ENCODE assay signal across 8 cellular contexts in the genomic region with DNA sequence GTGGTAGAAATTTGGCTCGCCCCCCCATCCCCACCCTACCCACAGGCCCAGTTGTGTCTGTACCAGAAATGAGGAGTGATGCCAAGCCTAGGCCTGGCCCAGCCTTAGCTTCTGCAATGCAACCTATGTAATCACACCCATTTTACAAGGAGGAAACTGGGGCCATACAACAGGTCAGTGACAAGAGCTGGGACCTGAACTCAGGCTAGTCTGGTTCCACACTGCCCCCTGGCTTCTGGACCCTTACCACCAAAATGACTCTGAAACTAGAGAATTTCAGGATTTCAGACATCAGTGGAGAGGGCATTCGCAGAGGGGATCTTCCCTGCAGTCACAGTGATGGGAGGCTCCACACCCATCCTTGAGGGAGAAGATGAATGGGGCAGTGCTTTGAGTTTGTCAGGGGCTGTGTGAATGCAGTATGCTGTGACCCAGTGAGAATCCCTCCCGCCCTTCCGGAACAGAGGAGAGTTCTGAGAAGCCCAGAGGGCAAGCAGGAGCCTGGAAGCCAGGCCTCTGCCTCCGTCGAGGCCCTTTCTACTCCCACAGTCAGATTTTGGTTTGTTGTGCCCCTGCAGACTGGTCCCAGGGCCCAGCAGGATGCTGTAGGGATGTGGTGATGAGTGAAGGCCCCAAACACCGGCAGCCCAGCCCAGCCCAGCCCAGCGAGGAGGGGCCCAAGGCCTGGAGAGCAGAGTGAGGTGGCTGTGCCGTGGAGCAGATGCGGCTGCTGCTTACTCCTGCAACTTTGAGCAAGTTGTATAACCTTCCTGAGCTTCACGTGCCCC. TPM values are rescaled to one million over a fixed set of nuclear protein-coding genes. Genes with fewer than 3 reads are reported as not detected.
DNase-seq lines count a peak whose midpoint lies in the region; ATAC-seq, FAIRE-seq and TF ChIP-seq lines count a peak whose summit lies in the region.

No MANE protein-coding gene starts in this region.

- no peak for FAIRE-seq in small intestine (lab: Jason Lieb, UNC)

- H3K27ac Mint-ChIP-seq in T-helper 1 cell treated with Interleukin-12 subunit alpha and Interleukin-12 subunit beta and Interleukin-4 antibody, amounts not matched to agents 30 μg/mL and 1 μg/mL, for 36 hours, result peak overlapping the region; percentile 84

- H3K27ac ChIP-seq in heart right ventricle (peak overlapping the region in 8 of 10 donors; percentile 16 to 84 (median 50)), spleen (peak overlapping the region in 7 of 8 donors; percentile 23 to 89 (median 74)), small intestine (ENCODE audit: low read depth in 1 of 2, low read length in 1 of 2) (peak overlapping the region in 1 of 2 donors; percentile 33)

- ATAC-seq in heart right ventricle, result peak; percentile 3 to 30 (median 22)
- no peak for ATAC-seq in GM18520 (IDR thresholded peaks at IDR 0.05; ENCODE audit: unreplicated experiment)

- peaks cover 0 to 40% (median 16%) of the 10 kb centered on the region in 9 donors for H3K36me3 ChIP-seq in heart right ventricle
- H3K36me3 ChIP-seq in spleen, result peaks cover 0 to 37% (median 18%) of the 10 kb centered on the region in 6 donors
- H3K36me3 ChIP-seq in small intestine (ENCODE audit: control insufficient read depth in 2 of 2, insufficient read depth in 2 of 2, low read length in 2 of 2), result peaks cover 0 to 6% of the 10 kb centered on the region in 2 donors

- H3K27me3 Mint-ChIP-seq in T-helper 1 cell treated with Interleukin-12 subunit alpha and Interleukin-12 subunit beta and Interleukin-4 antibody, amounts not matched to agents 30 μg/mL and 1 μg/mL, for 36 hours (ENCODE audit: low read depth), result no peaks in the 10 kb centered on the region

- H3K4me3 Mint-ChIP-seq in T-helper 1 cell treated with Interleukin-12 subunit alpha and Interleukin-12 subunit beta and Interleukin-4 antibody, amounts not matched to agents 30 μg/mL and 1 μg/mL, for 36 hours, result no peak overlapping the region

- intact Hi-C loops in heart right ventricle (cut with DNase I), result no loop called here
- intact Hi-C loops in spleen (cut with DNase I; ENCODE audit: low total_unique reads), result no loop called here

- peak in 7 of 9 donors; percentile 11 to 52 (median 42) for TF ChIP-seq CTCF in heart right ventricle (IDR thresholded peaks at IDR 0.05)
- TF ChIP-seq CTCF in spleen (IDR thresholded peaks at IDR 0.05 in 8 of 11, conservative IDR thresholded peaks at IDR 0.05 in 3 of 11), result peak in 8 of 11 experiments; percentile 15 to 42 (median 30)

- H3K9me3 ChIP-seq in heart right ventricle (no peaks in the 10 kb centered on the region), spleen (no peaks in the 10 kb centered on the region), small intestine (ENCODE audit: control insufficient read depth, low read depth) (no peaks in the 10 kb centered on the region)

- H3K4me1 ChIP-seq in heart right ventricle (peaks cover 21 to 100% (median 67%) of the 10 kb centered on the region in 9 donors), spleen (peaks cover 22 to 57% (median 40%) of the 10 kb centered on the region in 6 donors), small intestine (ENCODE audit: control insufficient read depth in 2 of 2, insufficient read depth in 1 of 2, low read depth in 1 of 2, low read length in 1 of 2) (peaks cover 4 to 6% of the 10 kb centered on the region in 2 donors)

- no peaks in the 10 kb centered on the region for H3K27me3 ChIP-seq in heart right ventricle
- H3K27me3 ChIP-seq in spleen (replicated peaks in 1 of 7), result no peaks in the 10 kb centered on the region
- no peaks in the 10 kb centered on the region for H3K27me3 ChIP-seq in small intestine (ENCODE audit: control insufficient read depth in 2 of 2, insufficient read depth in 2 of 2, low read length in 2 of 2)

- no peak overlapping the region for H3K4me3 ChIP-seq in heart right ventricle
- H3K4me3 ChIP-seq in spleen, result no peak overlapping the region
- no peak overlapping the region for H3K4me3 ChIP-seq in small intestine (ENCODE audit: low read depth in 1 of 2, low read length in 2 of 2)

- no peak for TF ChIP-seq POLR2A in spleen (IDR thresholded peaks at IDR 0.05)

- peaks cover 5% of the 10 kb centered on the region for H3K36me3 Mint-ChIP-seq in T-helper 1 cell treated with Interleukin-12 subunit alpha and Interleukin-12 subunit beta and Interleukin-4 antibody, amounts not matched to agents 30 μg/mL and 1 μg/mL, for 36 hours (ENCODE audit: low read depth)

- DNase-seq in SHP77 (lab: John Stamatoyannopoulos, UW) (peak; percentile 14 to 32), SHP77 treated with DMSO at 0.1 percent for 48 hours (lab: John Stamatoyannopoulos, UW) (no peak), heart right ventricle (no peak), spleen (no peak), anterior cingulate cortex (lab: John Stamatoyannopoulos, UW) (no peak), small intestine (no peak)

- WGBS in heart right ventricle, 2 donors, result 63 to 64% methylated on average over 11 of the region's 11 CpGs
- WGBS in spleen, 5 donors, result 80 to 90% (median 86%) methylated on average over 9 to 11 of the region's 11 CpGs
- WGBS in small intestine, 3 donors, result 73 to 90% (median 81%) methylated on average over 11 of the region's 11 CpGs

- H3K4me1 Mint-ChIP-seq in T-helper 1 cell treated with Interleukin-12 subunit alpha and Interleukin-12 subunit beta and Interleukin-4 antibody, amounts not matched to agents 30 μg/mL and 1 μg/mL, for 36 hours (ENCODE audit: low read depth), result peaks cover 31% of the 10 kb centered on the region

- H3K9me3 Mint-ChIP-seq in T-helper 1 cell treated with Interleukin-12 subunit alpha and Interleukin-12 subunit beta and Interleukin-4 antibody, amounts not matched to agents 30 μg/mL and 1 μg/mL, for 36 hours, result no peaks in the 10 kb centered on the region

RNA-seq across cellular contexts. Expression of gene MYL9, which starts 48.1 kb away (rescaled TPM):
- total RNA-seq in heart right ventricle (1,000 to 10,000 TPM; 1,611 to 2,234 (median 1,868) TPM), spleen (100 to 1,000 TPM in 3 of 7 donors, 10 to 100 TPM in 4; 30.4 to 369 (median 86.3) TPM)
- polyA plus RNA-seq in heart right ventricle (1,000 to 10,000 TPM in 1 of 2 donors, 100 to 1,000 TPM in 1; 755 to 2,519 TPM), spleen (100 to 1,000 TPM in 1 of 3 donors, 10 to 100 TPM in 2; 56.3 to 154 (median 80.1) TPM), small intestine (10 to 100 TPM in 2 of 3 donors, 1 to 10 TPM in 1; 7.4 to 91.2 (median 34.6) TPM)

Comparison
In these comparisons a context has a peak if more than half of its experiments do, and no peak if none do; other contexts are left out.
1. DNase-seq: peak in SHP77 (2 of 2); none in SHP77 treated with DMSO at 0.1 percent for 48 hours (single experiment), heart right ventricle (0 of 2), spleen (single experiment), anterior cingulate cortex (0 of 58) and small intestine (single experiment).
2. RNA of gene MYL9, which starts 48.1 kb away (polyA plus RNA-seq): 755 to 2,519 TPM in heart right ventricle; 56.3 to 154 TPM in spleen and 7.4 to 91.2 TPM in small intestine; every median in the first group is over 4 times any median in the second.